23 cellular contexts compared by ENCODE assay signal in genomic region chr3:169623971-169624370, GRCh38. TPM values are rescaled to one million over a fixed set of nuclear protein-coding genes. Genes with fewer than 3 reads are reported as not detected.
DNase-seq lines count a peak whose midpoint lies in the region; ATAC-seq and TF ChIP-seq lines count a peak whose summit lies in the region.
"Had no signal": no experiment of that assay in that cellular context is flagged by ENCODE, and none has a peak within 500 bp of the region (broad histone marks: within the 10 kb centered on the region; RNA-seq: fewer than 3 reads in every experiment).

No MANE protein-coding gene starts in this region.

- DNase-seq in NCI-H82 (lab: John Stamatoyannopoulos, UW) = peak; percentile 43
- DNase-seq in NCI-H82 treated with DMSO at 0.1 percent for 48 hours (lab: John Stamatoyannopoulos, UW; ENCODE audit: unreplicated experiment) = no peak
- DNase-seq in NCI-H69 (lab: John Stamatoyannopoulos, UW) = peak; percentile 91
- no peak for DNase-seq in lower lobe of right lung
- no peak for DNase-seq in MV-4-11 (lab: John Stamatoyannopoulos, UW)
- DNase-seq in OCI-LY7 (ENCODE audit: low spot score) = no peak
- DNase-seq: activated naive CD8-positive, alpha-beta T cell treated with anti-CD3 and anti-CD28 coated beads for 36 hours; DND-41; effector CD4-positive, alpha-beta T cell; erythroblast; foreskin keratinocyte; hypothalamus; KG1; NCI-H226 had no signal

- BruUV-seq in OCI-LY7 (replicated peaks; lab: Mats Ljungman, UMichigan) = no TSS peak

- H3K4me3 ChIP-seq in lower lobe of right lung = no peak overlapping the region
- no peak overlapping the region for H3K4me3 ChIP-seq in stomach smooth muscle (ENCODE audit: low read length in 2 of 2)
- no peak overlapping the region for H3K4me3 ChIP-seq in OCI-LY7 (ENCODE audit: low read depth, low read length, poor library complexity, severe bottlenecking)
- H3K4me3 ChIP-seq: A549 had no signal

- POLR2A ChIA-PET in OCI-LY7 (lab: Charles Lee) = no interaction called here

- H3K4me1 ChIP-seq in lower lobe of right lung (no peaks in the 10 kb centered on the region), stomach smooth muscle (ENCODE audit: control insufficient read depth, insufficient read depth, low read length) (peaks cover 9% of the 10 kb centered on the region), OCI-LY7 (ENCODE audit: insufficient read depth, low read length, poor library complexity, severe bottlenecking) (no peaks in the 10 kb centered on the region)
- H3K4me1 ChIP-seq: A549, BE2C, foreskin keratinocyte had no signal

- CTCF ChIA-PET in OCI-LY7 (lab: Charles Lee; ENCODE audit: unreplicated experiment) = no interaction called here

- H3K9me3 ChIP-seq in lower lobe of right lung = no peaks in the 10 kb centered on the region
- H3K9me3 ChIP-seq in stomach smooth muscle (ENCODE audit: control insufficient read depth in 2 of 2, low read length in 2 of 2) = no peaks in the 10 kb centered on the region
- no peaks in the 10 kb centered on the region for H3K9me3 ChIP-seq in OCI-LY7 (ENCODE audit: low read length)
- H3K9me3 ChIP-seq: A549, BE2C, neutrophil, SK-N-SH had no signal

- H3K79me2 ChIP-seq in OCI-LY7 (ENCODE audit: insufficient read depth, low read depth, low read length) = no peaks in the 10 kb centered on the region

- ATAC-seq in lower lobe of right lung (peak; percentile 69 to 81), HG03520 (IDR thresholded peaks at IDR 0.05; ENCODE audit: unreplicated experiment) (no peak)
- ATAC-seq: A549, foreskin keratinocyte, HCT116 had no signal

- H3K4me2 ChIP-seq in OCI-LY7 (ENCODE audit: low read length) = no peak overlapping the region
- H3K4me2 ChIP-seq: A549, SK-N-SH had no signal

- intact Hi-C loops in lower lobe of right lung (cut with DNase I) (no loop called here), OCI-LY7 (cut with micrococcal nuclease; ENCODE audit: unreplicated experiment) (no loop called here)

- no peak overlapping the region for H3K27ac ChIP-seq in lower lobe of right lung
- H3K27ac ChIP-seq in stomach smooth muscle (ENCODE audit: low read length) = peak overlapping the region; percentile 62
- H3K27ac ChIP-seq in OCI-LY7 (ENCODE audit: low read depth, low read length, poor library complexity, severe bottlenecking) = no peak overlapping the region
- H3K27ac ChIP-seq: A549, foreskin keratinocyte, neutrophil had no signal

- H3K9ac ChIP-seq in stomach smooth muscle (ENCODE audit: low read length in 2 of 2) = no peak overlapping the region
- H3K9ac ChIP-seq: SK-N-SH had no signal

- TF ChIP-seq CTCF in lower lobe of right lung (IDR thresholded peaks at IDR 0.05) (no peak), OCI-LY7 (conservative IDR thresholded peaks at IDR 0.05; ENCODE audit: low read length) (no peak)

- no peaks in the 10 kb centered on the region for H4K20me1 ChIP-seq in OCI-LY7 (ENCODE audit: insufficient read depth, low read length)

- H2AFZ ChIP-seq in OCI-LY7 (ENCODE audit: low read length) = no peak overlapping the region

- H3K27me3 ChIP-seq in lower lobe of right lung (ENCODE audit: low read depth) = no peaks in the 10 kb centered on the region
- H3K27me3 ChIP-seq in stomach smooth muscle (ENCODE audit: control insufficient read depth in 1 of 2, insufficient read depth in 2 of 2, low read length in 2 of 2) = no peaks in the 10 kb centered on the region
- H3K27me3 ChIP-seq: BE2C had no signal

- no peaks in the 10 kb centered on the region for H3K9me2 ChIP-seq in OCI-LY7 (ENCODE audit: insufficient read depth, low read length)
- H3K9me2 ChIP-seq: SK-N-SH had no signal

- H3K36me3 ChIP-seq in lower lobe of right lung (no peaks in the 10 kb centered on the region), stomach smooth muscle (ENCODE audit: control insufficient read depth in 2 of 2, insufficient read depth in 2 of 2, low read length in 2 of 2) (no peaks in the 10 kb centered on the region), OCI-LY7 (ENCODE audit: insufficient read depth, low read length) (no peaks in the 10 kb centered on the region)
- H3K36me3 ChIP-seq: BE2C, neutrophil had no signal

RNA-seq across cellular contexts. Expression of gene MECOM, which starts 39.5 kb away (rescaled TPM):
- total RNA-seq in lower lobe of right lung (92.4 TPM), OCI-LY7 (2022) (not detected in 2 replicates)
- total RNA-seq in OCI-LY7 (2014; rRNA removed; shearing (Covaris generic)) = not detected in 2 replicates
- total RNA-seq: activated naive CD8-positive, alpha-beta T cell treated with anti-CD3 and anti-CD28 coated beads for 36 hours; activated T-helper 2 cell treated with anti-CD3 and anti-CD28 coated beads, Interferon-gamma antibody, Interleukin-2, Interleukin-4, amounts not matched to agents 10 μg/mL and 5 μg/mL and 100 μg/mL, durations not matched to agents 14 hours and 24 hours and 36 hours; T-helper 2 cell treated with Interferon-gamma antibody and Interleukin-4, amounts not matched to agents 100 ng/mL and 5 ng/mL, for 36 hours had no signal

Comparison
In these comparisons a context has a peak if more than half of its experiments do, and no peak if none do; other contexts are left out.
1. DNase-seq: peak in NCI-H82 (single experiment) and NCI-H69 (single experiment); none in NCI-H82 treated with DMSO at 0.1 percent for 48 hours (single experiment), lower lobe of right lung (single experiment), MV-4-11 (single experiment) and OCI-LY7 (single experiment).
2. RNA of gene MECOM, which starts 39.5 kb away (total RNA-seq): 92.4 TPM in lower lobe of right lung (single experiment); not detected in OCI-LY7; every median in the first group is over 10 times any median in the second.